17 cellular contexts compared by ENCODE assay signal in the genomic region with DNA sequence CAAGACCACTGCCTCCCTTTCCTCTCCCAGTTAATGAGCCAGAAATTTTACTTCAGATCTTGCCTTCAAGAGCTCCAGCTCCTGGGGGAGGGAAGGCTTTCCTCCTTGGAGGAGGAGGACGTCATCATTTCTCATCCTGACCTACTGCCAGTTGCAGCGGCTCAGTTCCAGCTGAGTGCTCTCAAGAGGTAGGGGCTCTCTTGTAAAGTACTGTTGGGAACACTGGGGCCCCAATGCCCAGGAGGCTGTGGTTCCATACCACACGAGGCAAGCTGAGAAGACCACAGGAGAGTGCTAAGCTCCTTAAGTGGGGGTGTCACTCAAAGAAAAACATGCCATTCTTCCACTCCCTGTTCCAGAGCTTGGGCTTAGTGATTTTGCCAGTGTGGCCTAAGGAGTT. TPM values are rescaled to one million over a fixed set of nuclear protein-coding genes. Genes with fewer than 3 reads are reported as not detected.
DNase-seq lines count a peak whose midpoint lies in the region; ATAC-seq, FAIRE-seq and TF ChIP-seq lines count a peak whose summit lies in the region.
"Had no signal": no experiment of that assay in that cellular context is flagged by ENCODE, and none has a peak within 500 bp of the region (broad histone marks: within the 10 kb centered on the region; RNA-seq: fewer than 3 reads in every experiment).

No MANE protein-coding gene starts in this region.

- H3K27ac Mint-ChIP-seq in T-helper 17 cell: peak overlapping the region; percentile 51

- H3K27me3 ChIP-seq in thyroid gland (no peaks in the 10 kb centered on the region), right atrium auricular region (no peaks in the 10 kb centered on the region)

- H3K9me3 ChIP-seq in T-helper 17 cell (ENCODE audit: control insufficient read depth, low read length, poor library complexity, severe bottlenecking) (no peaks in the 10 kb centered on the region), thyroid gland (no peaks in the 10 kb centered on the region), right atrium auricular region (no peaks in the 10 kb centered on the region)
- H3K9me3 ChIP-seq: SK-N-SH had no signal

- intact Hi-C loops in thyroid gland (cut with DNase I): no loop called here

- no peak overlapping the region for H3K4me3 ChIP-seq in thyroid gland (replicated peaks in 1 of 3)
- no peak overlapping the region for H3K4me3 ChIP-seq in right atrium auricular region
- H3K4me3 ChIP-seq: GM12878, K562, PC-9 had no signal

- H3K4me1 ChIP-seq in thyroid gland: peaks cover 4 to 12% of the 10 kb centered on the region in 2 donors
- no peaks in the 10 kb centered on the region for H3K4me1 ChIP-seq in right atrium auricular region

- peak overlapping the region; percentile 52 to 59 (median 53) for H3K27ac ChIP-seq in thyroid gland
- H3K27ac ChIP-seq in right atrium auricular region: no peak overlapping the region
- H3K27ac ChIP-seq: 22Rv1, PC-9 had no signal

- peaks cover 6 to 7% of the 10 kb centered on the region in 2 donors for H3K36me3 ChIP-seq in thyroid gland
- H3K36me3 ChIP-seq in right atrium auricular region: peaks cover 17% of the 10 kb centered on the region

- TF ChIP-seq POLR2A in thyroid gland (IDR thresholded peaks at IDR 0.05): no peak

- no peak for ATAC-seq in T-helper 17 cell
- ATAC-seq: GM12878, K562, Right ventricle myocardium inferior had no signal

- TF ChIP-seq CTCF in thyroid gland (IDR thresholded peaks at IDR 0.05) (no peak), right atrium auricular region (IDR thresholded peaks at IDR 0.05) (no peak)

- no peak for FAIRE-seq in HTR-8/SVneo (lab: Jason Lieb, UNC)
- FAIRE-seq: GM12878, K562 had no signal

- H3K4me1 Mint-ChIP-seq in T-helper 17 cell: peaks cover 7% of the 10 kb centered on the region

- WGBS in thyroid gland, 2 donors: 40 to 44% methylated on average over 3 of the region's 3 CpGs

- no peak overlapping the region for H3K4me3 Mint-ChIP-seq in T-helper 17 cell

- DNase-seq in NCI-H82 (lab: John Stamatoyannopoulos, UW): peak; percentile 34
- DNase-seq in NCI-H82 treated with DMSO at 0.1 percent for 48 hours (lab: John Stamatoyannopoulos, UW; ENCODE audit: unreplicated experiment): no peak
- DNase-seq in T-helper 17 cell: no peak
- DNase-seq in kidney tubule cell (ENCODE audit: low spot score): peak; percentile 41
- peak; percentile 91 to 93 for DNase-seq in thyroid gland
- DNase-seq in right atrium auricular region (ENCODE audit: low spot score): no peak
- no peak for DNase-seq in HTR-8/SVneo (ENCODE audit: insufficient read length, low spot score)
- no peak for DNase-seq in activated gamma-delta T cell treated with Interleukin-2 at 50 U/mL for 16 hours
- DNase-seq: NCI-H1436 treated with DMSO at 0.1 percent for 48 hours, NCI-H69, PC-9, SK-N-SH had no signal

- H3K27me3 Mint-ChIP-seq in T-helper 17 cell: no peaks in the 10 kb centered on the region

- peaks cover 12% of the 10 kb centered on the region for H3K36me3 Mint-ChIP-seq in T-helper 17 cell (ENCODE audit: low read depth)

RNA-seq across cellular contexts. Expression of a gene that starts 36.2 kb away (rescaled TPM):
- total RNA-seq in T-helper 17 cell: not detected
- not detected for total RNA-seq in thyroid gland
- total RNA-seq in right atrium auricular region: not detected
- total RNA-seq: G401, K562, PC-9, Right ventricle myocardium inferior had no signal

Comparison
In these comparisons a context has a peak if more than half of its experiments do, and no peak if none do; other contexts are left out.
1. DNase-seq: peak in NCI-H82 (single experiment), kidney tubule cell (single experiment) and thyroid gland (2 of 2); none in NCI-H82 treated with DMSO at 0.1 percent for 48 hours (single experiment), T-helper 17 cell (0 of 3), right atrium auricular region (single experiment), HTR-8/SVneo (single experiment) and activated gamma-delta T cell treated with Interleukin-2 at 50 U/mL for 16 hours (single experiment).
2. H3K27ac ChIP-seq: peak in thyroid gland (3 of 3); none in right atrium auricular region (0 of 2).